In the genomic region with DNA sequence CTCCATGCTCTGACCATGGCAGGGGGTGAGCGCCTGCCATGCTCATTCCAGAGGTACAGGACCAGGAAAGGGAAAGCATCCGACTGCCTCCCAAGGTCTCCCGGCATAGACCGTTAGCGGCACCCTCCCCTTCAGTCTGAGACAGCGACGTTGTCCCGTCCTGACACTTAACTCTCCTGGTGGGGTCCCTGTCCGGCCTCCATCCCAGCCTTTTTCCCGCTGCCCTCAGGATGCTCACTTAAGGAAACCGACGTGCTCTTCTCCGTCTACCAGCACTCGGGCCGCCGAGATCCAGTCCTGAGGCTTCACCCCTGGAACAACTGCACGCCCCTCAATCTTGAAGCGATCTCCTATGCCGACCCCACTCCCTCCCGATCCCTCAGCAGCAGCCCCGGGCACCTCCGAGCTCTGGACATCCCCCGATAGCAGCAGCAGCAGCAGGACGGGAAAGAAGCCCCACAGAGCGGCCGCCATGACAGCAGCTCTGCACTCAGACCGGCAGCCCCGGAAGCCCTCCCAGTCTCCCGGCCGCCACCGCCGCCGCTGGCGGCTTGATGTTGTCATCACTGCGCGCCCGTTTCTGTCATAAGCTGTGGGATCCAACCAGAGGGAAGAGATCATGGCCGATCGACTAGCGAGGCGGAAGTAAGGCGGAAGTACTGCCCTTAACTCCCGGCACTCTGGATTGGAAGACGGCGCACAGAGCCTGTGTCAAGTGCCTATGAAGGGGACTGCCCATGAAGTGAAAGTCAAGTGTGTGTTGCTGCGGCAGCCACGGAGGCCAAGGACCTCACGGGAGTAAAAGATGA, we compare ENCODE assay signal across 8 cellular contexts. TPM values are rescaled to one million over a fixed set of nuclear protein-coding genes. Genes with fewer than 3 reads are reported as not detected.
DNase-seq lines count a peak whose midpoint lies in the region; ATAC-seq and TF ChIP-seq lines count a peak whose summit lies in the region.

A gene (minus strand): TSS at position 497 of the 809 bp plus-strand sequence. CDS start 23 bp downstream, at position 474.
A gene (plus strand): TSS at position 718 of the 809 bp plus-strand sequence. CDS start 449 bp downstream, outside the sequence.

- H3K4me1 Mint-ChIP-seq in activated T-cell treated with anti-CD3 and anti-CD28 coated beads, Interleukin-2, amount 50 U/mL, for 24 hours (ENCODE audit: low read depth), result peaks cover 43% of the 10 kb centered on the region

- H4K20me1 ChIP-seq in PC-3 (ENCODE audit: low read length), result no peaks in the 10 kb centered on the region

- no peaks in the 10 kb centered on the region for H3K27me3 ChIP-seq in PC-3 (ENCODE audit: low read length)

- intact Hi-C loops in PC-3 (cut with micrococcal nuclease), result loop anchor here (2.0 kb wide), 1 partner anchor 39 kb away; no protein-coding TSS in a partner anchor
- intact Hi-C loops in mucosa of descending colon (cut with DNase I, micrococcal nuclease), result loop anchor here (5.0 to 10.0 kb wide), 2 partner anchors 113 to 121 kb away; a partner anchor contains a TSS

- peak within 1 kb of the TSS; percentile 99 for H3K27ac Mint-ChIP-seq in activated T-cell treated with anti-CD3 and anti-CD28 coated beads, Interleukin-2, amount 50 U/mL, for 24 hours

- no peak for TF ChIP-seq CTCF in PC-3 (conservative IDR thresholded peaks at IDR 0.05; ENCODE audit: low read depth, low read length)
- TF ChIP-seq CTCF in epithelial cell of proximal tubule (conservative IDR thresholded peaks at IDR 0.05; ENCODE audit: low read depth, low read length), result no peak
- peak; percentile 6 for TF ChIP-seq CTCF in mucosa of descending colon (IDR thresholded peaks at IDR 0.05)

- peak within 1 kb of the TSS; percentile 85 for H3K9ac ChIP-seq in PC-3 (ENCODE audit: low read length)

- H3K4me2 ChIP-seq in PC-3 (ENCODE audit: low read length), result peak within 1 kb of the TSS; percentile 95

- peaks cover 56% of the 10 kb centered on the region for H3K36me3 Mint-ChIP-seq in activated T-cell treated with anti-CD3 and anti-CD28 coated beads, Interleukin-2, amount 50 U/mL, for 24 hours (ENCODE audit: low read depth)

- no peaks in the 10 kb centered on the region for H3K36me3 ChIP-seq in PC-3 (ENCODE audit: low read depth, low read length)
- no peaks in the 10 kb centered on the region for H3K36me3 ChIP-seq in mucosa of descending colon (ENCODE audit: low read depth)

- H3K9me3 ChIP-seq in PC-3 (ENCODE audit: low read length) (no peaks in the 10 kb centered on the region), mucosa of descending colon (no peaks in the 10 kb centered on the region)

- peaks cover 20% of the 10 kb centered on the region for H3K9me3 Mint-ChIP-seq in activated T-cell treated with anti-CD3 and anti-CD28 coated beads, Interleukin-2, amount 50 U/mL, for 24 hours

- peak within 1 kb of the TSS; percentile 80 for H3K4me3 ChIP-seq in Jurkat, Clone E6-1 (ENCODE audit: low read length)
- H3K4me3 ChIP-seq in PC-3 (ENCODE audit: low read length) (peak within 1 kb of the TSS; percentile 76), epithelial cell of proximal tubule (ENCODE audit: low read depth, low read length) (peak within 1 kb of the TSS; percentile 98), mucosa of descending colon (peak within 1 kb of the TSS; percentile 67)

- H3K27me3 Mint-ChIP-seq in activated T-cell treated with anti-CD3 and anti-CD28 coated beads, Interleukin-2, amount 50 U/mL, for 24 hours, result no peaks in the 10 kb centered on the region

- H3K4me3 Mint-ChIP-seq in activated T-cell treated with anti-CD3 and anti-CD28 coated beads, Interleukin-2, amount 50 U/mL, for 24 hours, result peak within 1 kb of the TSS; percentile 100

- peaks cover 66% of the 10 kb centered on the region for H3K79me2 ChIP-seq in PC-3 (ENCODE audit: low read length)

- peak within 1 kb of the TSS; percentile 80 for H2AFZ ChIP-seq in PC-3 (ENCODE audit: low read length)

- CTCF ChIA-PET in PC-3 (lab: Charles Lee), result no interaction called here

- H3K9me2 ChIP-seq in PC-3 (replicated peaks; ENCODE audit: low read length), result no peaks in the 10 kb centered on the region

- ATAC-seq in GM21717 (IDR thresholded peaks at IDR 0.05; ENCODE audit: unreplicated experiment) (peak; percentile 95), PC-3 (peak; percentile 99), mucosa of descending colon (peak; percentile 99)

- DNase-seq in DMS53 (lab: John Stamatoyannopoulos, UW), result peak; percentile 98
- peak; percentile 99 for DNase-seq in Jurkat, Clone E6-1 (ENCODE audit: low read depth, low spot score)
- peak; percentile 99 for DNase-seq in PC-3
- peak; percentile 99 for DNase-seq in activated T-cell treated with anti-CD3 and anti-CD28 coated beads, Interleukin-2, amount 50 U/mL, for 24 hours
- DNase-seq in epithelial cell of proximal tubule (ENCODE audit: low read depth), result peak; percentile 97
- DNase-seq in mucosa of descending colon, result peak; percentile 98 to 99 (median 99)
- peak; percentile 99 for DNase-seq in stimulated activated CD8-positive, alpha-beta memory T cell treated with anti-CD3 and anti-CD28 coated beads, Interleukin-4, amount 100 ng/mL, for 1 hour (ENCODE audit: low read depth in 2 of 2, low spot score in 1 of 2)

- no peaks in the 10 kb centered on the region for H3F3A ChIP-seq in PC-3 (ENCODE audit: low read length, unreplicated experiment)

- BruUV-seq in PC-3 (replicated peaks; lab: Mats Ljungman, UMichigan), result TSS peak; percentile 71

- POLR2A ChIA-PET in PC-3 (lab: Charles Lee; ENCODE audit: unreplicated experiment), result interaction anchor here (0.5 to 0.6 kb wide), 4 partner anchors 109 to 1033 kb away, joined by 3 to 7 read pairs (median 4); a partner anchor contains a TSS

- H3K27ac ChIP-seq in PC-3 (ENCODE audit: low read length), result peak within 1 kb of the TSS; percentile 56

- H3K4me1 ChIP-seq in PC-3 (ENCODE audit: insufficient read depth, low read length) (peaks cover 10% of the 10 kb centered on the region; the same call in 1 of the 2 replicates), mucosa of descending colon (ENCODE audit: low read depth) (peaks cover 12% of the 10 kb centered on the region)

RNA-seq across cellular contexts. Expression of the first gene that starts in this region (rescaled TPM):
- polyA plus RNA-seq in Jurkat, Clone E6-1 (2012; ENCODE audit: insufficient read depth, insufficient read length), result 87.8 TPM
- 50.3 and 66.0 TPM in 2 replicates for total RNA-seq in PC-3 (2014; rRNA removed)
- total RNA-seq in epithelial cell of proximal tubule, result 37.4 and 49.1 TPM in 2 replicates
- total RNA-seq in mucosa of descending colon, result 10 to 100 TPM; 56.2 to 70.2 (median 59.6) TPM

RNA-seq across cellular contexts. Expression of the second gene that starts in this region (rescaled TPM):
- 2.3 TPM for polyA plus RNA-seq in Jurkat, Clone E6-1 (2012; ENCODE audit: insufficient read depth, insufficient read length)
- 1.2 and 2.6 TPM in 2 replicates for total RNA-seq in PC-3 (2014; rRNA removed)
- total RNA-seq in epithelial cell of proximal tubule, result 0.40 and 0.43 TPM in 2 replicates
- total RNA-seq in mucosa of descending colon, result 1 to 10 TPM; 1.4 to 2.0 (median 1.7) TPM

Comparison
In these comparisons a context has a peak if more than half of its experiments do, and no peak if none do; other contexts are left out.
1. Peak in every context shown above with its lines: DNase-seq, ATAC-seq, H3K4me3 ChIP-seq and H3K27ac ChIP-seq.